Comparison of ENCODE assay signal across 16 cellular contexts in the genomic region with DNA sequence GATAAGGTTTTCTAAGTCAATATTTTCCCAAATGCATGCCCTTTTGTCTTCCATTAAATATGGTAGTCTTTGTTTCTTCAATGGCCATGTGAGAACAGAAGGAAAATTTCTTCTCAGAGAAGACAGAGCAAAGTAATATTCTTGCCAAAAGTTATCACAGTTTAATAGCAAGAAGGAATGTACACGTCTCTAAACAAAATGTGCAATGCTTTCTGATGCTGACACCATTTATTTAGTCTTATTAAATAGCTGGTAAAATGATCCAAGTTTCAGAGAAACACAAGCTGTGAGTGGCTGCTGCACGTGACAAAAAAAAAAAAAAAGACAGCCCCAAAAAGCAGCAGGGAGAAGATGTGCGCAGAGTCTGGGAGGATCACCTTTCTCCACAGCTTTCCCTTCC.
DNase-seq lines count a peak whose midpoint lies in the region; ATAC-seq and TF ChIP-seq lines count a peak whose summit lies in the region.
"Had no signal": no experiment of that assay in that cellular context is flagged by ENCODE, and none has a peak within 500 bp of the region (broad histone marks: within the 10 kb centered on the region; RNA-seq: fewer than 3 reads in every experiment).

No MANE protein-coding gene starts in this region.

- DNase-seq in NCI-H2171 treated with DMSO at 0.1 percent for 48 hours (lab: John Stamatoyannopoulos, UW) (peak; percentile 86), fibroblast of gingiva (ENCODE audit: low read depth) (peak; percentile 53), hepatocyte (ENCODE audit: low spot score) (no peak), sigmoid colon (no peak), DMS 273 treated with DMSO at 0.1 percent for 48 hours (lab: John Stamatoyannopoulos, UW) (no peak), posterior vena cava (ENCODE audit: low spot score) (no peak)
- DNase-seq: BE2C; CD8-positive, alpha-beta T cell; COR-L47; DND-41; GDM1; GM23248 had no signal

- H3K9me3 ChIP-seq in hepatocyte (ENCODE audit: low read depth) (no peaks in the 10 kb centered on the region), sigmoid colon (no peaks in the 10 kb centered on the region)
- H3K9me3 ChIP-seq: A549, BE2C had no signal

- H3K9me2 ChIP-seq in hepatocyte (replicated peaks; ENCODE audit: insufficient read depth) = no peaks in the 10 kb centered on the region

- H3K4me3 ChIP-seq in hepatocyte = no peak overlapping the region
- H3K4me3 ChIP-seq in sigmoid colon = no peak overlapping the region
- H3K4me3 ChIP-seq: A549, GM23248 had no signal

- TF ChIP-seq CTCF in hepatocyte (IDR thresholded peaks at IDR 0.05; ENCODE audit: poor library complexity) (no peak), sigmoid colon (IDR thresholded peaks at IDR 0.05) (no peak)

- ATAC-seq in GM21515 (IDR thresholded peaks at IDR 0.05; ENCODE audit: unreplicated experiment) = no peak
- ATAC-seq: A549; CD8-positive, alpha-beta T cell had no signal

- TF ChIP-seq POLR2A in sigmoid colon (IDR thresholded peaks at IDR 0.05) = no peak

- H3K27me3 ChIP-seq in hepatocyte (no peaks in the 10 kb centered on the region), sigmoid colon (no peaks in the 10 kb centered on the region)
- H3K27me3 ChIP-seq: BE2C had no signal

- H4K20me1 ChIP-seq in hepatocyte (ENCODE audit: insufficient read depth, poor library complexity, severe bottlenecking) = no peaks in the 10 kb centered on the region

- intact Hi-C loops in sigmoid colon (cut with DNase I) (no loop called here), posterior vena cava (cut with DNase I) (no loop called here)

- no peak for TF ChIP-seq EP300 in sigmoid colon (IDR thresholded peaks at IDR 0.05)

- no peaks in the 10 kb centered on the region for H3K79me2 ChIP-seq in hepatocyte

- no peak overlapping the region for H3K4me2 ChIP-seq in hepatocyte
- H3K4me2 ChIP-seq: A549 had no signal

- H3K27ac ChIP-seq in hepatocyte = peak overlapping the region; percentile 76
- H3K27ac ChIP-seq in sigmoid colon = peak overlapping the region in 3 of 4 donors; percentile 11 to 48 (median 44)
- H3K27ac ChIP-seq: A549, C4-2B, GM23248, HL-60 had no signal

- H3K4me1 ChIP-seq in hepatocyte (ENCODE audit: insufficient read depth) (peaks cover 28% of the 10 kb centered on the region), sigmoid colon (peaks cover 0 to 20% (median 11%) of the 10 kb centered on the region in 4 donors)

- H3K36me3 ChIP-seq in hepatocyte (replicated peaks; ENCODE audit: insufficient read depth, low read depth) (no peaks in the 10 kb centered on the region), sigmoid colon (no peaks in the 10 kb centered on the region)
- H3K36me3 ChIP-seq: BE2C had no signal

- H2AFZ ChIP-seq in hepatocyte = no peak overlapping the region
- H2AFZ ChIP-seq: GM23248 had no signal

- 75% methylated on average over 3 of the region's 3 CpGs for WGBS in hepatocyte (ENCODE audit: low lambda C conversion rate, missing lambda C conversion rate)
- 72 to 86% methylated on average over 3 of the region's 3 CpGs for WGBS in sigmoid colon, 2 donors

Comparison
In these comparisons a context has a peak if more than half of its experiments do, and no peak if none do; other contexts are left out.
1. DNase-seq: peak in NCI-H2171 treated with DMSO at 0.1 percent for 48 hours (single experiment) and fibroblast of gingiva (single experiment); none in hepatocyte (single experiment), sigmoid colon (single experiment), DMS 273 treated with DMSO at 0.1 percent for 48 hours (single experiment) and posterior vena cava (single experiment).